ENCODE assay signal across 8 cellular contexts in the genomic region with DNA sequence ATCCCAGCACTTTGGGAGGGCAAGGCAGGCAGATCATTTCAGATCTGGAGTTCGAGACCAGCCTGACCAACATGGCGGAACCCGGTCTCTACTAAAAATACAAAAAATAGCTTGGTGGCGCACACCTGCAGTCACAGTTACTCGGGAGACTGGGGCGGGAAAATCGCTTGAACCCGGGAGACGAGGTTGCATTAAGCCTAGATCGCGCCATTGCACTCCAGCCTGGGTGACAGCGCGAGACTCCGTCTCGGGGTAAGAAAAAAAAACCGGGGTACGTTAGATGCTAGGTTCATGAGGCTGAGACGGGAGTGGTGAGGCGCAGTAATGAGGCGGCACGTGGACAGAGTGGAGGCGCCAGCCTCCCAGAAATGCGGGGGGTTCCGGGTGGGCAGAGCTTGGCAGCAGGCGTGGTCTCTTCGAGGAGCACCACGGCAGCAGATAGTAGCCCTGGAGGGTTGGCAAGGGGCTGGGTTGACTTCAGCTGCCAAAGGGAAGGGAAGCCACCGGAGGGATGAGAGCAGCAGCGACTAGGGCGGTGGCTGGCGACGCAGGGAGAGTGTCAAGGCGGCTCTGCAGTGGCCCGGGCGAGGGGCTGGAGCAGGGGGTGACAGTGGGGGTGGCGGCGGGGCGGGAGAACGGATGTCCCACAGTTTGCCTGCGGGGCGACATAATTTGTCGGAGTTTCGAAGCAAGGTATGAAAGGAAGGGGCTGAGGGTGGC. TPM values are rescaled to one million over a fixed set of nuclear protein-coding genes. Genes with fewer than 3 reads are reported as not detected.
DNase-seq lines count a peak whose midpoint lies in the region; ATAC-seq, FAIRE-seq and TF ChIP-seq lines count a peak whose summit lies in the region.

No MANE protein-coding gene starts in this region.

- DNase-seq in activated T-cell treated with anti-CD3 and anti-CD28 coated beads, Interleukin-2, amount 50 U/mL, for 24 hours = peak; percentile 49
- no peak for DNase-seq in activated T-cell treated with anti-CD3 and anti-CD28 coated beads, Interleukin-2, amount 50 U/mL, for 48 hours
- no peak for DNase-seq in ascending aorta (ENCODE audit: low spot score in 2 of 2)
- no peak for DNase-seq in HepG2 (ENCODE audit: low spot score)
- no peak for DNase-seq in tibial nerve (ENCODE audit: low spot score in 2 of 2)
- no peak for DNase-seq in HTR-8/SVneo (ENCODE audit: insufficient read length, low spot score)

- no peak for TF ChIP-seq POLR2A in HepG2 (IDR thresholded peaks at IDR 0.05; ENCODE audit: insufficient read depth in 1 of 2, low read depth in 2 of 2, low read length in 2 of 2)
- TF ChIP-seq POLR2A in tibial nerve (IDR thresholded peaks at IDR 0.05) = no peak

- WGBS in HepG2 (ENCODE audit: low lambda C conversion rate) = 44% methylated on average over 39 of the region's 43 CpGs
- 37 to 41% methylated on average over 43 of the region's 43 CpGs for WGBS in tibial nerve, 2 donors

- intact Hi-C loops in ascending aorta (cut with DNase I) (loop anchor here (2.0 to 10.0 kb wide), 5 partner anchors 57 to 291 kb away; a partner anchor contains a TSS), HepG2 (cut with micrococcal nuclease; ENCODE audit: unreplicated experiment) (loop anchor here (5.0 kb wide), 1 partner anchor 36 kb away; no protein-coding TSS in a partner anchor)

- H3K4me3 Mint-ChIP-seq in activated T-cell treated with anti-CD3 and anti-CD28 coated beads, Interleukin-2, amount 50 U/mL, for 24 hours = peak overlapping the region; percentile 96

- peaks cover 91% of the 10 kb centered on the region for H3K36me3 Mint-ChIP-seq in activated T-cell treated with anti-CD3 and anti-CD28 coated beads, Interleukin-2, amount 50 U/mL, for 24 hours (ENCODE audit: low read depth)

- peak overlapping the region; percentile 96 for H3K27ac Mint-ChIP-seq in activated T-cell treated with anti-CD3 and anti-CD28 coated beads, Interleukin-2, amount 50 U/mL, for 24 hours

- in situ Hi-C loops in HepG2 (cut with HindIII; ENCODE audit: extremely low pct_ligation_motif_present, low pct_unique_long_range_greater_than_20kb) = no loop called here

- TF ChIP-seq CTCF in ascending aorta (IDR thresholded peaks at IDR 0.05) (no peak), HepG2 (CRISPR knock-in tag; IDR thresholded peaks at IDR 0.05) (no peak), tibial nerve (IDR thresholded peaks at IDR 0.05) (no peak)

- TF ChIP-seq RAD21 in HepG2 (CRISPR knock-in tag; IDR thresholded peaks at IDR 0.05) = no peak

- POLR2A ChIA-PET in HepG2 (lab: Yijun Ruan, JAX) = interaction anchor here (0.8 to 12.4 kb wide), 11 partner anchors 9 to 105 kb away, joined by 3 to 355 read pairs (median 5); a partner anchor contains a TSS

- FAIRE-seq in HepG2 (lab: Jason Lieb, UNC) (no peak), HTR-8/SVneo (lab: Jason Lieb, UNC) (no peak)

- no peak for TF ChIP-seq EP300 in HepG2 (IDR thresholded peaks at IDR 0.05; ENCODE audit: low read depth in 2 of 2, low read length in 2 of 2)
- no peak for TF ChIP-seq EP300 in HepG2 (CRISPR knock-in tag; IDR thresholded peaks at IDR 0.05; ENCODE audit: borderline replicate concordance)
- no peak for TF ChIP-seq EP300 in tibial nerve (IDR thresholded peaks at IDR 0.05)

- CTCF ChIA-PET in HepG2 (lab: Yijun Ruan, JAX; ENCODE audit: low intra/inter-chr PET ratio, low total read pairs) = interaction anchor here (1.3 kb wide), 1 partner anchor 35 kb away, joined by 3 read pairs; no protein-coding TSS in a partner anchor

- peaks cover 46% of the 10 kb centered on the region for H3K79me2 ChIP-seq in HepG2 (ENCODE audit: insufficient read depth, low read length)

- peak overlapping the region; percentile 68 to 93 for H3K4me3 ChIP-seq in ascending aorta
- peak overlapping the region; percentile 81 to 89 (median 87) for H3K4me3 ChIP-seq in HepG2 (replicated peaks in 1 of 3; ENCODE audit: insufficient read depth in 1 of 3, low read depth in 2 of 3, low read length in 3 of 3)
- peak overlapping the region; percentile 76 to 98 (median 88) for H3K4me3 ChIP-seq in tibial nerve

- H4K20me1 ChIP-seq in HepG2 (ENCODE audit: insufficient read depth, low read length) = peaks cover 29% of the 10 kb centered on the region

- H3K9ac ChIP-seq in HepG2 (ENCODE audit: insufficient read depth, low read depth, low read length) = peak overlapping the region; percentile 96

- H3K9me3 Mint-ChIP-seq in activated T-cell treated with anti-CD3 and anti-CD28 coated beads, Interleukin-2, amount 50 U/mL, for 24 hours = no peaks in the 10 kb centered on the region

- peaks cover 63% of the 10 kb centered on the region for H3K4me1 Mint-ChIP-seq in activated T-cell treated with anti-CD3 and anti-CD28 coated beads, Interleukin-2, amount 50 U/mL, for 24 hours (ENCODE audit: low read depth)

- peak overlapping the region; percentile 72 to 77 for H3K27ac ChIP-seq in ascending aorta
- H3K27ac ChIP-seq in HepG2 (ENCODE audit: extremely low read length, insufficient read depth, low read length) = peak overlapping the region; percentile 91
- H3K27ac ChIP-seq in tibial nerve = peak overlapping the region; percentile 53 to 91 (median 84)

- peak; percentile 15 for ATAC-seq in HepG2
- ATAC-seq in GM21786 (IDR thresholded peaks at IDR 0.05; ENCODE audit: unreplicated experiment) = no peak
- no peak for ATAC-seq in GM21381 (IDR thresholded peaks at IDR 0.05; ENCODE audit: unreplicated experiment)

- no peak overlapping the region for H2AFZ ChIP-seq in HepG2 (ENCODE audit: low read length)

- peak overlapping the region; percentile 81 for H3K4me2 ChIP-seq in HepG2 (ENCODE audit: low read depth, low read length)

- BruUV-seq in HepG2 (replicated peaks; lab: Mats Ljungman, UMichigan) = no TSS peak

- peaks cover 27 to 44% of the 10 kb centered on the region in 2 donors for H3K36me3 ChIP-seq in ascending aorta
- peaks cover 6 to 26% of the 10 kb centered on the region in 2 experiments; a peak in 3 of 5 replicates for H3K36me3 ChIP-seq in HepG2 (replicated peaks in 1 of 2; ENCODE audit: control insufficient read depth in 1 of 2, insufficient read depth in 2 of 2, low read length in 2 of 2)
- peaks cover 0 to 55% (median 0%) of the 10 kb centered on the region in 3 donors for H3K36me3 ChIP-seq in tibial nerve

- H3K27me3 Mint-ChIP-seq in activated T-cell treated with anti-CD3 and anti-CD28 coated beads, Interleukin-2, amount 50 U/mL, for 24 hours = no peaks in the 10 kb centered on the region

- no peaks in the 10 kb centered on the region for H3K9me3 ChIP-seq in ascending aorta
- no peaks in the 10 kb centered on the region for H3K9me3 ChIP-seq in HepG2 (ENCODE audit: low read length)
- no peaks in the 10 kb centered on the region for H3K9me3 ChIP-seq in tibial nerve

- H3K4me1 ChIP-seq in ascending aorta = peaks cover 7 to 25% of the 10 kb centered on the region in 2 donors
- peaks cover 58% of the 10 kb centered on the region for H3K4me1 ChIP-seq in HepG2 (ENCODE audit: insufficient read depth, low read length)
- H3K4me1 ChIP-seq in tibial nerve = peaks cover 4 to 72% (median 21%) of the 10 kb centered on the region in 4 donors

- H3K27me3 ChIP-seq in ascending aorta (no peaks in the 10 kb centered on the region), HepG2 (ENCODE audit: control insufficient read depth in 1 of 2, insufficient read depth in 2 of 2, low read length in 2 of 2) (no peaks in the 10 kb centered on the region), tibial nerve (no peaks in the 10 kb centered on the region)

RNA-seq across cellular contexts. Expression of a gene that starts 0.8 kb away (rescaled TPM):
- total RNA-seq in ascending aorta = 63.4 TPM
- 127 and 175 TPM in 2 replicates for total RNA-seq in HepG2 (2016; rRNA removed; fragmentation: Illumina TruSeq; extraction: Trizol)
- total RNA-seq in HepG2 (2016; cell fraction: cytosol; rRNA removed; fragmentation: Illumina TruSeq; extraction: Trizol; ENCODE audit: low read depth) = 95.7 and 120 TPM in 2 replicates
- total RNA-seq in HepG2 (2016; cell fraction: insoluble cytoplasmic fraction; rRNA removed; fragmentation: Illumina TruSeq; extraction: Trizol) = 134 and 183 TPM in 2 replicates
- 123 and 133 TPM in 2 replicates for total RNA-seq in HepG2 (2016; cell fraction: membrane; rRNA removed; fragmentation: Illumina TruSeq; extraction: Trizol)
- total RNA-seq in HepG2 (2016; cell fraction: nucleus; rRNA removed; fragmentation: Illumina TruSeq; extraction: Trizol) = 46.7 and 58.9 TPM in 2 replicates
- polyA plus RNA-seq in HepG2 (2011; rRNA removed) = 59.0 and 59.2 TPM in 2 replicates
- 66.2 and 67.4 TPM in 2 replicates for polyA plus RNA-seq in HepG2 (2011; cell fraction: cytosol; rRNA removed)
- 66.3 and 68.1 TPM in 2 replicates for polyA plus RNA-seq in HepG2 (2011; cell fraction: nucleus; rRNA removed)
- polyA plus RNA-seq in HepG2 (2012) = 76.2 and 77.0 TPM in 2 replicates
- polyA plus RNA-seq in HepG2 (2016; cell fraction: cytosol; fragmentation: Illumina TruSeq; extraction: Trizol; ENCODE audit: low read depth) = 118 and 143 TPM in 2 replicates
- polyA plus RNA-seq in HepG2 (2016; cell fraction: insoluble cytoplasmic fraction; fragmentation: Illumina TruSeq; extraction: Trizol; ENCODE audit: low read depth) = 188 and 207 TPM in 2 replicates
- polyA plus RNA-seq in HepG2 (2016; cell fraction: membrane; fragmentation: Illumina TruSeq; extraction: Trizol; ENCODE audit: low read depth) = 122 and 127 TPM in 2 replicates
- 127 and 138 TPM in 2 replicates for polyA plus RNA-seq in HepG2 (2016; cell fraction: nucleus; fragmentation: Illumina TruSeq; extraction: Trizol; ENCODE audit: insufficient read depth, low read depth)
- 58.2 and 96.6 TPM in 2 replicates for polyA minus RNA-seq in HepG2 (2011; rRNA and poly(A)+ RNA removed; ENCODE audit: low replicate concordance)
- polyA minus RNA-seq in HepG2 (2011; cell fraction: cytosol; rRNA and poly(A)+ RNA removed) = 26.2 and 30.6 TPM in 2 replicates
- polyA minus RNA-seq in HepG2 (2011; cell fraction: nucleus; rRNA and poly(A)+ RNA removed) = 29.2 and 39.5 TPM in 2 replicates
- total RNA-seq in tibial nerve = 100 to 1,000 TPM in 3 of 4 donors, 10 to 100 TPM in 1; 84.9 to 165 (median 139) TPM

RNA-seq across cellular contexts. Expression of a gene that starts 7.1 kb away (rescaled TPM):
- total RNA-seq in ascending aorta (150 TPM), HepG2 (2016; rRNA removed; fragmentation: Illumina TruSeq; extraction: Trizol) (19.6 and 105 TPM in 2 replicates), tibial nerve (100 to 1,000 TPM; 311 to 362 (median 339) TPM)
- total RNA-seq in HepG2 (2016; cell fraction: cytosol; rRNA removed; fragmentation: Illumina TruSeq; extraction: Trizol; ENCODE audit: low read depth) = 23.1 and 23.2 TPM in 2 replicates
- 18.4 and 112 TPM in 2 replicates for total RNA-seq in HepG2 (2016; cell fraction: insoluble cytoplasmic fraction; rRNA removed; fragmentation: Illumina TruSeq; extraction: Trizol)
- 21.7 and 25.3 TPM in 2 replicates for total RNA-seq in HepG2 (2016; cell fraction: membrane; rRNA removed; fragmentation: Illumina TruSeq; extraction: Trizol)
- 252 and 278 TPM in 2 replicates for total RNA-seq in HepG2 (2016; cell fraction: nucleus; rRNA removed; fragmentation: Illumina TruSeq; extraction: Trizol)
- polyA plus RNA-seq in HepG2 (2011; rRNA removed) = 340 and 452 TPM in 2 replicates
- polyA plus RNA-seq in HepG2 (2011; cell fraction: cytosol; rRNA removed) = 47.9 and 55.8 TPM in 2 replicates
- 3,874 and 4,178 TPM in 2 replicates for polyA plus RNA-seq in HepG2 (2011; cell fraction: nucleus; rRNA removed)
- polyA plus RNA-seq in HepG2 (2012) = 208 and 270 TPM in 2 replicates
- 4.2 TPM in 2 replicates for polyA plus RNA-seq in HepG2 (2016; cell fraction: cytosol; fragmentation: Illumina TruSeq; extraction: Trizol; ENCODE audit: low read depth)
- polyA plus RNA-seq in HepG2 (2016; cell fraction: insoluble cytoplasmic fraction; fragmentation: Illumina TruSeq; extraction: Trizol; ENCODE audit: low read depth) = 20.7 and 27.8 TPM in 2 replicates
- polyA plus RNA-seq in HepG2 (2016; cell fraction: membrane; fragmentation: Illumina TruSeq; extraction: Trizol; ENCODE audit: low read depth) = 9.4 TPM in 2 replicates
- 821 and 868 TPM in 2 replicates for polyA plus RNA-seq in HepG2 (2016; cell fraction: nucleus; fragmentation: Illumina TruSeq; extraction: Trizol; ENCODE audit: insufficient read depth, low read depth)
- 74.3 and 99.2 TPM in 2 replicates for polyA minus RNA-seq in HepG2 (2011; rRNA and poly(A)+ RNA removed; ENCODE audit: low replicate concordance)
- polyA minus RNA-seq in HepG2 (2011; cell fraction: cytosol; rRNA and poly(A)+ RNA removed) = 17.2 and 18.4 TPM in 2 replicates
- 560 and 630 TPM in 2 replicates for polyA minus RNA-seq in HepG2 (2011; cell fraction: nucleus; rRNA and poly(A)+ RNA removed)

RNA-seq across cellular contexts. Expression of a gene that starts 14.8 kb away (rescaled TPM):
- total RNA-seq in ascending aorta (12.5 TPM), HepG2 (2016; rRNA removed; fragmentation: Illumina TruSeq; extraction: Trizol) (28.3 and 30.1 TPM in 2 replicates), tibial nerve (10 to 100 TPM; 13.8 to 32.6 (median 19.4) TPM)
- total RNA-seq in HepG2 (2016; cell fraction: cytosol; rRNA removed; fragmentation: Illumina TruSeq; extraction: Trizol; ENCODE audit: low read depth) = 5.3 and 5.6 TPM in 2 replicates
- 28.5 and 29.3 TPM in 2 replicates for total RNA-seq in HepG2 (2016; cell fraction: insoluble cytoplasmic fraction; rRNA removed; fragmentation: Illumina TruSeq; extraction: Trizol)
- 16.0 and 16.3 TPM in 2 replicates for total RNA-seq in HepG2 (2016; cell fraction: membrane; rRNA removed; fragmentation: Illumina TruSeq; extraction: Trizol)
- 18.0 and 19.5 TPM in 2 replicates for total RNA-seq in HepG2 (2016; cell fraction: nucleus; rRNA removed; fragmentation: Illumina TruSeq; extraction: Trizol)
- 12.1 and 13.2 TPM in 2 replicates for polyA plus RNA-seq in HepG2 (2011; rRNA removed)
- polyA plus RNA-seq in HepG2 (2011; cell fraction: cytosol; rRNA removed) = 13.0 and 16.9 TPM in 2 replicates
- 27.8 and 28.7 TPM in 2 replicates for polyA plus RNA-seq in HepG2 (2011; cell fraction: nucleus; rRNA removed)
- 7.1 and 8.2 TPM in 2 replicates for polyA plus RNA-seq in HepG2 (2012)
- 5.0 TPM in 2 replicates for polyA plus RNA-seq in HepG2 (2016; cell fraction: cytosol; fragmentation: Illumina TruSeq; extraction: Trizol; ENCODE audit: low read depth)
- polyA plus RNA-seq in HepG2 (2016; cell fraction: insoluble cytoplasmic fraction; fragmentation: Illumina TruSeq; extraction: Trizol; ENCODE audit: low read depth) = 30.0 and 31.6 TPM in 2 replicates
- polyA plus RNA-seq in HepG2 (2016; cell fraction: membrane; fragmentation: Illumina TruSeq; extraction: Trizol; ENCODE audit: low read depth) = 11.4 and 12.1 TPM in 2 replicates
- 45.0 and 48.7 TPM in 2 replicates for polyA plus RNA-seq in HepG2 (2016; cell fraction: nucleus; fragmentation: Illumina TruSeq; extraction: Trizol; ENCODE audit: insufficient read depth, low read depth)
- polyA minus RNA-seq in HepG2 (2011; rRNA and poly(A)+ RNA removed; ENCODE audit: low replicate concordance) = 9.7 TPM in 1 of 2 replicates, not detected in the other
- polyA minus RNA-seq in HepG2 (2011; cell fraction: cytosol; rRNA and poly(A)+ RNA removed) = 5.6 and 6.6 TPM in 2 replicates
- 2.6 and 3.6 TPM in 2 replicates for polyA minus RNA-seq in HepG2 (2011; cell fraction: nucleus; rRNA and poly(A)+ RNA removed)

RNA-seq across cellular contexts. Expression of a gene that starts 29.2 kb away (rescaled TPM):
- total RNA-seq in ascending aorta (79.0 TPM), HepG2 (2016; rRNA removed; fragmentation: Illumina TruSeq; extraction: Trizol) (25.1 and 57.5 TPM in 2 replicates), tibial nerve (100 to 1,000 TPM; 142 to 261 (median 161) TPM)
- total RNA-seq in HepG2 (2016; cell fraction: cytosol; rRNA removed; fragmentation: Illumina TruSeq; extraction: Trizol; ENCODE audit: low read depth) = 4.5 and 4.7 TPM in 2 replicates
- total RNA-seq in HepG2 (2016; cell fraction: insoluble cytoplasmic fraction; rRNA removed; fragmentation: Illumina TruSeq; extraction: Trizol) = 23.6 and 57.6 TPM in 2 replicates
- 12.5 and 16.0 TPM in 2 replicates for total RNA-seq in HepG2 (2016; cell fraction: membrane; rRNA removed; fragmentation: Illumina TruSeq; extraction: Trizol)
- total RNA-seq in HepG2 (2016; cell fraction: nucleus; rRNA removed; fragmentation: Illumina TruSeq; extraction: Trizol) = 51.4 and 68.6 TPM in 2 replicates
- polyA plus RNA-seq in HepG2 (2011; rRNA removed) = 40.9 and 61.3 TPM in 2 replicates
- 31.3 and 57.3 TPM in 2 replicates for polyA plus RNA-seq in HepG2 (2011; cell fraction: cytosol; rRNA removed)
- polyA plus RNA-seq in HepG2 (2011; cell fraction: nucleus; rRNA removed) = 80.8 and 81.7 TPM in 2 replicates
- polyA plus RNA-seq in HepG2 (2012) = 28.6 and 31.7 TPM in 2 replicates
- 6.7 and 8.2 TPM in 2 replicates for polyA plus RNA-seq in HepG2 (2016; cell fraction: cytosol; fragmentation: Illumina TruSeq; extraction: Trizol; ENCODE audit: low read depth)
- polyA plus RNA-seq in HepG2 (2016; cell fraction: insoluble cytoplasmic fraction; fragmentation: Illumina TruSeq; extraction: Trizol; ENCODE audit: low read depth) = 32.1 and 34.9 TPM in 2 replicates
- 16.7 and 17.0 TPM in 2 replicates for polyA plus RNA-seq in HepG2 (2016; cell fraction: membrane; fragmentation: Illumina TruSeq; extraction: Trizol; ENCODE audit: low read depth)
- 140 and 151 TPM in 2 replicates for polyA plus RNA-seq in HepG2 (2016; cell fraction: nucleus; fragmentation: Illumina TruSeq; extraction: Trizol; ENCODE audit: insufficient read depth, low read depth)
- polyA minus RNA-seq in HepG2 (2011; rRNA and poly(A)+ RNA removed; ENCODE audit: low replicate concordance) = 0.05 and 92.8 TPM in 2 replicates
- 48.6 and 49.4 TPM in 2 replicates for polyA minus RNA-seq in HepG2 (2011; cell fraction: cytosol; rRNA and poly(A)+ RNA removed)
- polyA minus RNA-seq in HepG2 (2011; cell fraction: nucleus; rRNA and poly(A)+ RNA removed) = 12.6 and 15.8 TPM in 2 replicates

RNA-seq across cellular contexts. Expression of a gene that starts 31.3 kb away (rescaled TPM):
- total RNA-seq in ascending aorta (247 TPM), HepG2 (2016; rRNA removed; fragmentation: Illumina TruSeq; extraction: Trizol) (161 and 175 TPM in 2 replicates), tibial nerve (100 to 1,000 TPM in 3 of 4 donors, 10 to 100 TPM in 1; 63.9 to 128 (median 105) TPM)
- 241 and 331 TPM in 2 replicates for total RNA-seq in HepG2 (2016; cell fraction: cytosol; rRNA removed; fragmentation: Illumina TruSeq; extraction: Trizol; ENCODE audit: low read depth)
- total RNA-seq in HepG2 (2016; cell fraction: insoluble cytoplasmic fraction; rRNA removed; fragmentation: Illumina TruSeq; extraction: Trizol) = 166 and 180 TPM in 2 replicates
- total RNA-seq in HepG2 (2016; cell fraction: membrane; rRNA removed; fragmentation: Illumina TruSeq; extraction: Trizol) = 203 and 269 TPM in 2 replicates
- total RNA-seq in HepG2 (2016; cell fraction: nucleus; rRNA removed; fragmentation: Illumina TruSeq; extraction: Trizol) = 65.3 and 65.7 TPM in 2 replicates
- 64.6 and 69.5 TPM in 2 replicates for polyA plus RNA-seq in HepG2 (2011; rRNA removed)
- polyA plus RNA-seq in HepG2 (2011; cell fraction: cytosol; rRNA removed) = 51.1 and 98.6 TPM in 2 replicates
- polyA plus RNA-seq in HepG2 (2011; cell fraction: nucleus; rRNA removed) = 63.9 and 74.1 TPM in 2 replicates
- 48.0 and 50.3 TPM in 2 replicates for polyA plus RNA-seq in HepG2 (2012)
- 247 and 325 TPM in 2 replicates for polyA plus RNA-seq in HepG2 (2016; cell fraction: cytosol; fragmentation: Illumina TruSeq; extraction: Trizol; ENCODE audit: low read depth)
- 159 and 164 TPM in 2 replicates for polyA plus RNA-seq in HepG2 (2016; cell fraction: insoluble cytoplasmic fraction; fragmentation: Illumina TruSeq; extraction: Trizol; ENCODE audit: low read depth)
- polyA plus RNA-seq in HepG2 (2016; cell fraction: membrane; fragmentation: Illumina TruSeq; extraction: Trizol; ENCODE audit: low read depth) = 168 and 213 TPM in 2 replicates
- 120 TPM in 2 replicates for polyA plus RNA-seq in HepG2 (2016; cell fraction: nucleus; fragmentation: Illumina TruSeq; extraction: Trizol; ENCODE audit: insufficient read depth, low read depth)
- polyA minus RNA-seq in HepG2 (2011; rRNA and poly(A)+ RNA removed; ENCODE audit: low replicate concordance) = 15.2 and 21.3 TPM in 2 replicates
- polyA minus RNA-seq in HepG2 (2011; cell fraction: cytosol; rRNA and poly(A)+ RNA removed) = 17.7 and 18.0 TPM in 2 replicates
- 11.1 and 11.9 TPM in 2 replicates for polyA minus RNA-seq in HepG2 (2011; cell fraction: nucleus; rRNA and poly(A)+ RNA removed)
